10 cellular contexts compared by ENCODE assay signal in the genomic region with DNA sequence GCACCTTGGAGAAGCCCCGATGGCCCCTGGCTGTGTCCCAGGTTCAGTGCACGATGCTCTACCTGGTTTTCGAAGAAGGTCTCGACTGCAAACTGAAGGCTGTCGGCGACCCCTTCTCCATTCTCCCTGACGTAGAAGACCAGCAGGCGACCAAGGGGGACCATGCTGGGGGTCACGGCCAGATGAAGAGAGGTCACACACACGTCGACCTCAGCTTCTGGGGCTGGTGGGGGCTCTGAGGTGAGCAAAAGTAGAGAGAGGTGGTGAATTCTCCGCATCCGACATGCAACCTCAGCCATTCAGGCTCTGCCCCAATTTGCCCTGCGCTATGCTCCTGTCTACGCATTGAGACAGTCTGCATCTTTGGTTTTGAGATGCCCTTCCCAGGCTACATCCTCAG. TPM values are rescaled to one million over a fixed set of nuclear protein-coding genes. Genes with fewer than 3 reads are reported as not detected.
"Had no signal": no experiment of that assay in that cellular context is flagged by ENCODE, and none has a peak within 500 bp of the region (broad histone marks: within the 10 kb centered on the region; RNA-seq: fewer than 3 reads in every experiment).

No MANE protein-coding gene starts in this region.

- DNase-seq: GM23248, GOT3, H7, H9, HCEC 1CT, HFFc6 had no signal

- H3K36me3 ChIP-seq: HAP-1 had no signal

- H3K4me1 ChIP-seq: HAP-1 had no signal

- ATAC-seq: GM23338, HCT116 had no signal

- H3K9me3 ChIP-seq: HAP-1 had no signal

- H3K4me3 ChIP-seq: GM23248, GM23338, HAP-1 had no signal

- H3K27ac ChIP-seq: GM23248 had no signal

RNA-seq across cellular contexts. Expression of gene CPAMD8, which starts 49.3 kb away (rescaled TPM):
- total RNA-seq: H4 had no signal
